ENCODE assay signal across 29 cellular contexts in the genomic region with DNA sequence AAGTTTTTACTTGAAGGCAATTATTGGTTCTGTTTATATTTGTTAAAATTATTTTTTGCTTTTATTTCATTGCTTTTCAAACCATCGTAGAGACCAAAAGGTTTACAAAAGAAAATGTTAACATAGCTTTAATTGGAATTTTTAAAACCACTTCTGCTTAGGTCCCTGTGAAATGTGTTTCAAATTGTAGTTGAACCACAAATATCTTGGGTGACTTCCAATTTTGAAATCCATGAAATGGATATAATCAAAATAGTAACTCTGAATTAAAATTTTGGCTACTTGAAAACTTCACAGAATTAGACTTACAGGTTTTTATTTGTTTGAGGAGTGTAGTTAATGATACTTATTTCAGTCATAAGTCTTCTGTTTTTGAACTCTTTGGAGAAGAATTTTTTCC. TPM values are rescaled to one million over a fixed set of nuclear protein-coding genes. Genes with fewer than 3 reads are reported as not detected.
DNase-seq lines count a peak whose midpoint lies in the region; ATAC-seq and TF ChIP-seq lines count a peak whose summit lies in the region.
"Had no signal": no experiment of that assay in that cellular context is flagged by ENCODE, and none has a peak within 500 bp of the region (broad histone marks: within the 10 kb centered on the region; RNA-seq: fewer than 3 reads in every experiment).

No MANE protein-coding gene starts in this region.

- H3K27ac ChIP-seq in GM23248 (0 out of 2 replicates have a peak overlapping the region, but pooled peaks have one; percentile 1), neuronal stem cell (replicated peaks; ENCODE audit: low read length) (no peak overlapping the region)
- H3K27ac ChIP-seq: esophagus muscularis mucosa, ovary, Peyer's patch, upper lobe of right lung had no signal

- no peaks in the 10 kb centered on the region for H3K36me3 ChIP-seq in GM23248 (ENCODE audit: low read depth)
- no peaks in the 10 kb centered on the region for H3K36me3 ChIP-seq in neuronal stem cell (replicated peaks in 1 of 2; ENCODE audit: control insufficient read depth in 2 of 2, insufficient read depth in 2 of 2, low read length in 2 of 2)
- H3K36me3 ChIP-seq: BE2C, esophagus muscularis mucosa, ovary, Peyer's patch, upper lobe of right lung had no signal

- peak overlapping the region; percentile 17; the same call in 1 of the 2 replicates for H3K9ac ChIP-seq in GM23248
- H3K9ac ChIP-seq in neuronal stem cell (ENCODE audit: low read depth, low read length, poor library complexity) = no peak overlapping the region

- no peak overlapping the region for H4K8ac ChIP-seq in neuronal stem cell (ENCODE audit: low read depth, low read length)

- in situ Hi-C loops in GM23248 (cut with MboI) = no loop called here

- H4K20me1 ChIP-seq in GM23248 (ENCODE audit: insufficient read depth) = no peaks in the 10 kb centered on the region

- no peak overlapping the region for H3K4ac ChIP-seq in neuronal stem cell (ENCODE audit: low read length)

- H3K4me3 ChIP-seq in GM23248 (peak overlapping the region; percentile 17; the same call in 1 of the 2 replicates), cardiac fibroblast (replicated peaks in 1 of 2; ENCODE audit: low read depth in 2 of 2, low read length in 2 of 2) (no peak overlapping the region), neuronal stem cell (ENCODE audit: low read length in 2 of 2) (no peak overlapping the region)
- H3K4me3 ChIP-seq: esophagus muscularis mucosa, GM12878, ovary, Peyer's patch, upper lobe of right lung had no signal

- no peaks in the 10 kb centered on the region for H3K79me1 ChIP-seq in neuronal stem cell (ENCODE audit: low read depth, low read length)

- H2BK12ac ChIP-seq in neuronal stem cell (ENCODE audit: low read length) = no peak overlapping the region

- H3K14ac ChIP-seq in neuronal stem cell (ENCODE audit: low read length) = no peak overlapping the region

- H3K4me1 ChIP-seq in GM23248 (ENCODE audit: insufficient read depth) (peaks cover 32% of the 10 kb centered on the region), neuronal stem cell (ENCODE audit: control insufficient read depth in 2 of 2, insufficient read depth in 1 of 2, low read depth in 1 of 2, low read length in 2 of 2) (peaks cover 0 to 2% of the 10 kb centered on the region in 2 donors)

- no peak overlapping the region for H2BK5ac ChIP-seq in neuronal stem cell (ENCODE audit: low read length)

- DNase-seq in AG08396 (ENCODE audit: low spot score) (peak; percentile 3), GM23248 (peak; percentile 52), cardiac fibroblast (ENCODE audit: low read depth in 2 of 2) (peak; percentile 19 to 48), fibroblast of the conjunctiva (ENCODE audit: low read depth) (peak; percentile 46), neuronal stem cell (ENCODE audit: low spot score) (no peak), T1000 (lab: John Stamatoyannopoulos, UW) (no peak)
- no peak for DNase-seq in effector CD4-positive, alpha-beta T cell
- DNase-seq: activated CD4-positive, alpha-beta T cell treated with anti-CD3 and anti-CD28 coated beads for 48 hours; activated CD8-positive, alpha-beta memory T cell treated with anti-CD3 and anti-CD28 coated beads for 24 hours; activated T-cell treated with anti-CD3 and anti-CD28 coated beads for 4 hours; aorta; BE2C; CD8-positive, alpha-beta T cell; dermis blood vessel endothelial cell; glutamatergic neuron; Kasumi-1; mammary epithelial cell; MV-4-11; NCI-H1436; NCI-H345; nephron progenitor cell; ovary; Peyer's patch; SIG-M5; stimulated activated naive CD4-positive, alpha-beta T cell; upper lobe of right lung had no signal

- H3K9me3 ChIP-seq in GM23248 (ENCODE audit: low read depth) = no peaks in the 10 kb centered on the region
- peaks cover 0 to 16% of the 10 kb centered on the region in 2 donors for H3K9me3 ChIP-seq in neuronal stem cell (replicated peaks in 1 of 2; ENCODE audit: control insufficient read depth in 2 of 2, insufficient read depth in 1 of 2, low read depth in 1 of 2, low read length in 2 of 2)
- H3K9me3 ChIP-seq: BE2C, ovary, Peyer's patch, upper lobe of right lung had no signal

- H3K79me2 ChIP-seq in GM23248 (ENCODE audit: insufficient read depth) = peaks cover 16% of the 10 kb centered on the region

- no peaks in the 10 kb centered on the region for H3K27me3 ChIP-seq in GM23248 (replicated peaks; ENCODE audit: insufficient read depth)
- H3K27me3 ChIP-seq in neuronal stem cell (ENCODE audit: control insufficient read depth in 3 of 3, insufficient read depth in 3 of 3, low read depth in 1 of 3, low read length in 3 of 3) = no peaks in the 10 kb centered on the region
- H3K27me3 ChIP-seq: BE2C, esophagus muscularis mucosa, ovary, Peyer's patch, upper lobe of right lung had no signal

- peaks cover 3% of the 10 kb centered on the region; the same call in 1 of the 2 replicates for H3K9me2 ChIP-seq in GM23248 (ENCODE audit: insufficient read depth)

- peaks cover 18% of the 10 kb centered on the region for H3F3A ChIP-seq in GM23248 (ENCODE audit: insufficient read depth)

- no peak overlapping the region for H3K23ac ChIP-seq in neuronal stem cell (ENCODE audit: low read depth, low read length, poor library complexity)

- H3K4me2 ChIP-seq in GM23248 (ENCODE audit: unreplicated experiment) (peak overlapping the region; percentile 45), neuronal stem cell (ENCODE audit: insufficient read depth, low read length, poor library complexity, severe bottlenecking) (no peak overlapping the region)

- no peak for ATAC-seq in GM21447 (IDR thresholded peaks at IDR 0.05; ENCODE audit: unreplicated experiment)
- ATAC-seq: CD8-positive, alpha-beta T cell; GM12878; upper lobe of right lung had no signal

- no peak overlapping the region for H2AK5ac ChIP-seq in neuronal stem cell (ENCODE audit: low read depth, low read length)

- no peak overlapping the region for H2BK15ac ChIP-seq in neuronal stem cell (ENCODE audit: low read length)

- H2AFZ ChIP-seq in GM23248 (peak overlapping the region; percentile 26; the same call in 1 of the 2 replicates), neuronal stem cell (ENCODE audit: low read length) (no peak overlapping the region)

- WGBS in GM23248 (ENCODE audit: low coverage in 1 of 2, low lambda C conversion rate in 2 of 2, missing lambda C conversion rate in 2 of 2), 2 experiments = 0 to 4% methylated on average over 1 of the region's 1 CpG
- WGBS in neuronal stem cell (ENCODE audit: extremely low coverage in 2 of 2, insufficient read length in 2 of 2, insufficient replicate concordance in 1 of 2), 2 donors = no CpG with 5 or more reads among the region's 1 CpG

- TF ChIP-seq CTCF in cardiac fibroblast (IDR thresholded peaks at IDR 0.05; ENCODE audit: low read depth, low read length) = no peak

- H2BK120ac ChIP-seq in neuronal stem cell (ENCODE audit: low read depth, low read length) = no peak overlapping the region

- no peak overlapping the region for H3K18ac ChIP-seq in neuronal stem cell (ENCODE audit: low read length)

- no peak overlapping the region for H4K91ac ChIP-seq in neuronal stem cell (ENCODE audit: low read depth, low read length, poor library complexity)

RNA-seq across cellular contexts. Expression of a gene that starts 3.1 kb away (rescaled TPM):
- total RNA-seq in GM23248 (2014; rRNA removed; shearing (Covaris generic)) = 25.4 and 28.9 TPM in 2 replicates
- polyA plus RNA-seq in GM23248 (2016; fragmentation: Nextera tagmentation; extraction: Ambion mirVana) = 27.7 and 30.7 TPM in 2 replicates
- 49.9 TPM for polyA plus RNA-seq in neuronal stem cell (2013, experiment 1 of 2)
- 50.5 TPM for polyA plus RNA-seq in neuronal stem cell (2013, experiment 2 of 2)

Comparison
In these comparisons a context has a peak if more than half of its experiments do, and no peak if none do; other contexts are left out.
1. DNase-seq: peak in AG08396 (single experiment), GM23248 (single experiment), cardiac fibroblast (2 of 2) and fibroblast of the conjunctiva (single experiment); none in neuronal stem cell (single experiment), T1000 (single experiment) and effector CD4-positive, alpha-beta T cell (single experiment).